8 cellular contexts compared by ENCODE assay signal in the genomic region with DNA sequence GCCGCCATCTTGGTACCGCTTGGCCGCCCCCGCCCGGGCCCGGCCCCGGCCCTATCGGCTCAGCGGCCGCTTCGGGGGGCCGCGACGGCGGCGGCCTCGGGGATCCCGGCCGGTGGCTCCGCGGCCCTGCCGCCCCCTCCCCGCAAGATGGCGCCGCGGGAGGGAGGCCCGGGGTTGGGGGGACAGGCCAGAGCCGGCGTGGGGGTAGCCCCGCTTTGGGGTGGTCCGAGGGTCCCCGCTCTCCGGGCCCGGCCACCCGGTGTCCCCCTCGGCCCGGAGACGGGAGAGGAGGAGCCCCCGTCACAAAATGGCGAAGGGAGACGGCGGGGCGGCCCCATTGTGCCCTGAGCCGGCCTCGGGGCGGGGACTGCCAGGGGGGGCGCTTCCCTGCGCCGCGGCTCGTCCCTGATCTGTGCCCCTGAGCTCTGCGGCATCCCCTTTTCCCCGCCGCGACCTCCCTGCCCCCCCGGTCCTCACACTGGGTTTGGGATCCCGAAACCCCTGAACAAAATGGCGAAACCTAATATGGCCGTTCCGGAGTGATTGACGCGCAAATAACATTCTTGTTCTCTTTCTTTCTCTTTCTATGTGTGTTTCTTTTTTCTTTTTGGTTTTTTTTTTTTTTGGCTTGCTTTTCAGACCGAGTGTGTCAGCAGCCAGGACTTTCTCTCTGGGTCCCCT. TPM values are rescaled to one million over a fixed set of nuclear protein-coding genes. Genes with fewer than 3 reads are reported as not detected.
DNase-seq lines count a peak whose midpoint lies in the region; ATAC-seq and TF ChIP-seq lines count a peak whose summit lies in the region.

No MANE protein-coding gene starts in this region.

- H3K4me1 ChIP-seq in mucosa of descending colon (ENCODE audit: low read depth) (peaks cover 44% of the 10 kb centered on the region), stomach smooth muscle (ENCODE audit: control insufficient read depth, insufficient read depth, low read length) (peaks cover 20% of the 10 kb centered on the region)

- DNase-seq in COLO668 (lab: John Stamatoyannopoulos, UW; ENCODE audit: unreplicated experiment) (peak; percentile 40), mucosa of descending colon (peak; percentile 63 to 76 (median 72)), T1000 (lab: John Stamatoyannopoulos, UW) (no peak)
- peak; percentile 51 to 62 for DNase-seq in activated CD4-positive, alpha-beta T cell treated with anti-CD3 and anti-CD28 coated beads, Interleukin-2, amount 50 U/mL, for 48 hours
- DNase-seq in effector CD8-positive, alpha-beta T cell (lab: John Stamatoyannopoulos, UW), result peak; percentile 62

- peak; percentile 25; the same call in 1 of the 2 replicates for TF ChIP-seq CTCF in LNCAP (IDR thresholded peaks at IDR 0.05)
- no peak for TF ChIP-seq CTCF in mucosa of descending colon (IDR thresholded peaks at IDR 0.05)

- peak overlapping the region; percentile 90 for H3K9ac ChIP-seq in stomach smooth muscle (ENCODE audit: low read length in 2 of 2)

- ATAC-seq in GM21367 (IDR thresholded peaks at IDR 0.05; ENCODE audit: unreplicated experiment) (peak; percentile 3), mucosa of descending colon (no peak)

- H3K9me3 ChIP-seq in mucosa of descending colon (no peaks in the 10 kb centered on the region), stomach smooth muscle (ENCODE audit: control insufficient read depth in 2 of 2, low read length in 2 of 2) (no peaks in the 10 kb centered on the region)

- peak overlapping the region; percentile 95 for H3K4me3 ChIP-seq in mucosa of descending colon
- H3K4me3 ChIP-seq in stomach smooth muscle (ENCODE audit: low read length in 2 of 2), result peak overlapping the region; percentile 88 to 94

- H3K36me3 ChIP-seq in mucosa of descending colon (ENCODE audit: low read depth) (no peaks in the 10 kb centered on the region), stomach smooth muscle (ENCODE audit: control insufficient read depth in 2 of 2, insufficient read depth in 2 of 2, low read length in 2 of 2) (peaks cover 4% of the 10 kb centered on the region in 2 donors)

- peak overlapping the region; percentile 90 for H3K27ac ChIP-seq in stomach smooth muscle (ENCODE audit: low read length)

- H3K27me3 ChIP-seq in stomach smooth muscle (ENCODE audit: control insufficient read depth in 1 of 2, insufficient read depth in 2 of 2, low read length in 2 of 2), result no peaks in the 10 kb centered on the region

- intact Hi-C loops in mucosa of descending colon (cut with DNase I, micrococcal nuclease), result no loop called here

RNA-seq across cellular contexts. Expression of a gene that starts 1.0 kb away (rescaled TPM):
- total RNA-seq in mucosa of descending colon, result 10 to 100 TPM; 55.8 to 69.8 (median 56.0) TPM
